In genomic region chr6:85482206-85483040, GRCh38 we compare ENCODE assay signal across 8 cellular contexts. TPM values are rescaled to one million over a fixed set of nuclear protein-coding genes. Genes with fewer than 3 reads are reported as not detected.
DNase-seq lines count a peak whose midpoint lies in the region; ATAC-seq lines count a peak whose summit lies in the region.

No MANE protein-coding gene starts in this region.

- no peaks in the 10 kb centered on the region for H4K20me1 ChIP-seq in BLaER1

- H3K9me3 ChIP-seq in BLaER1 (no peaks in the 10 kb centered on the region), adipocyte (ENCODE audit: control insufficient read depth, low read length) (no peaks in the 10 kb centered on the region), muscle layer of duodenum (ENCODE audit: control insufficient read depth in 1 of 2, low read length in 2 of 2) (no peaks in the 10 kb centered on the region)

- H3K4me2 ChIP-seq in BLaER1: peak overlapping the region; percentile 19; the same call in 1 of the 2 replicates

- H3K4me1 ChIP-seq in BLaER1: peaks cover 10% of the 10 kb centered on the region
- peaks cover 13% of the 10 kb centered on the region for H3K4me1 ChIP-seq in adipocyte (ENCODE audit: control insufficient read depth, insufficient read depth, low read length)
- no peaks in the 10 kb centered on the region for H3K4me1 ChIP-seq in muscle layer of duodenum (ENCODE audit: control insufficient read depth in 1 of 2, insufficient read depth in 2 of 2, low read length in 2 of 2)

- peak; percentile 6 for ATAC-seq in HG02610 (IDR thresholded peaks at IDR 0.05; ENCODE audit: unreplicated experiment)

- no peak overlapping the region for H3K4me3 ChIP-seq in BLaER1
- peak overlapping the region; percentile 67 for H3K4me3 ChIP-seq in adipocyte (ENCODE audit: low read length)
- H3K4me3 ChIP-seq in muscle layer of duodenum (ENCODE audit: low read depth in 1 of 2, low read length in 2 of 2): no peak overlapping the region

- no peaks in the 10 kb centered on the region for H3K36me3 ChIP-seq in BLaER1
- H3K36me3 ChIP-seq in adipocyte (ENCODE audit: control insufficient read depth, insufficient read depth, low read length, severe bottlenecking): peaks cover 15% of the 10 kb centered on the region
- no peaks in the 10 kb centered on the region for H3K36me3 ChIP-seq in muscle layer of duodenum (ENCODE audit: control insufficient read depth in 1 of 2, insufficient read depth in 2 of 2, low read length in 2 of 2)

- H3K27ac ChIP-seq in BLaER1: no peak overlapping the region
- peak overlapping the region; percentile 42 for H3K27ac ChIP-seq in muscle layer of duodenum (ENCODE audit: low read length)

- H3K9ac ChIP-seq in BLaER1 (no peak overlapping the region), adipocyte (ENCODE audit: low read length) (peak overlapping the region; percentile 52)

- H3K27me3 ChIP-seq in BLaER1: no peaks in the 10 kb centered on the region
- H3K27me3 ChIP-seq in adipocyte (replicated peaks; ENCODE audit: control insufficient read depth, insufficient read depth, low read length): no peaks in the 10 kb centered on the region
- no peaks in the 10 kb centered on the region for H3K27me3 ChIP-seq in muscle layer of duodenum (ENCODE audit: low read depth, low read length)

- DNase-seq in adipocyte (ENCODE audit: low read depth): peak; percentile 48
- DNase-seq in amygdala (lab: John Stamatoyannopoulos, UW): no peak
- DNase-seq in A172 (ENCODE audit: low spot score): no peak
- no peak for DNase-seq in effector CD8-positive, alpha-beta T cell (lab: John Stamatoyannopoulos, UW)
- DNase-seq in GOT3 (lab: John Stamatoyannopoulos, UW): no peak

RNA-seq across cellular contexts. Expression of gene NT5E, which starts 32.5 kb away (rescaled TPM):
- 127 and 155 TPM in 2 replicates for total RNA-seq in A172 (2014; rRNA removed; shearing (Covaris generic))
